In the genomic region with DNA sequence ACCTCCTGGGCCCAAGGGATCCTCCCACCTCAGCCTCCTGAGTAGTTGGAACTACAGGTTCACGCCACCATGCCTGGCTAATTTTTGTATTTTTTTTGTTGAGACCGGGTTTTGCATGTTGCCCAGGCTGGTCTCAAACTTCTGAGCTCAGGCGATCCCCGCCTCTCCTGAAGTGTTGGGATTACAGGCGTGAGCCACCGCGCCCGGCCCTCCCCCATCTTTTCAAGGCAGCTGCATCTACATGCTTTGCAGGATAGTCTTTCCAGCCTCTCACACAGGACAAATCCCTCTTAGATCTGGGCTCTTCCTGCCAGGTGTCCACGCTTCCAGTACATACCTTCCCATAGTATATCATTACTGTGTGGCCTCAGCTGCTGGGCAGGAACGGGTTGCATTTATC, we compare ENCODE assay signal across 30 cellular contexts. TPM values are rescaled to one million over a fixed set of nuclear protein-coding genes. Genes with fewer than 3 reads are reported as not detected.
A peak's percentile ranks its signal among the peaks of the same experiment; 100 is the strongest.
DNase-seq lines count a peak whose midpoint lies in the region; ATAC-seq and TF ChIP-seq lines count a peak whose summit lies in the region.
"Had no signal": no experiment of that assay in that cellular context is flagged by ENCODE, and none has a peak within 500 bp of the region (broad histone marks: within the 10 kb centered on the region; RNA-seq: fewer than 3 reads in every experiment).

No MANE protein-coding gene starts in this region.

- H3K9me3 ChIP-seq in IMR-90 (ENCODE audit: control insufficient read depth, insufficient read depth, low read length) (no peaks in the 10 kb centered on the region), tibial artery (no peaks in the 10 kb centered on the region), PC-3 (ENCODE audit: low read length) (no peaks in the 10 kb centered on the region)
- H3K9me3 ChIP-seq: Caco-2, neutrophil, prostate gland, thyroid gland had no signal

- H3K36me3 Mint-ChIP-seq in brain: no peaks in the 10 kb centered on the region
- H3K36me3 Mint-ChIP-seq: activated CD8-positive, alpha-beta memory T cell treated with anti-CD3 and anti-CD28 coated beads, Interleukin-2, amount 10 ng/mL, durations not matched to agents 7 days and 5 days; immature natural killer cell had no signal

- TF ChIP-seq CTCF in IMR-90 (conservative IDR thresholded peaks at IDR 0.05; ENCODE audit: low read depth, low read length) (no peak), brain (conservative IDR thresholded peaks at IDR 0.05) (no peak), tibial artery (IDR thresholded peaks at IDR 0.05) (no peak), PC-3 (conservative IDR thresholded peaks at IDR 0.05; ENCODE audit: low read depth, low read length) (no peak)

- H3F3A ChIP-seq in PC-3 (ENCODE audit: low read length, unreplicated experiment): no peaks in the 10 kb centered on the region

- no peak overlapping the region for H3K4me3 ChIP-seq in IMR-90 (ENCODE audit: insufficient read depth, low read depth, low read length)
- H3K4me3 ChIP-seq in tibial artery: no peak overlapping the region
- no peak overlapping the region for H3K4me3 ChIP-seq in PC-3 (ENCODE audit: low read length)
- H3K4me3 ChIP-seq: GM12878, prostate gland, thyroid gland had no signal

- no peak overlapping the region for H3K9ac ChIP-seq in IMR-90 (ENCODE audit: low read depth, low read length)
- H3K9ac ChIP-seq in PC-3 (ENCODE audit: low read length): no peak overlapping the region

- no peaks in the 10 kb centered on the region for H3K9me1 ChIP-seq in IMR-90 (ENCODE audit: insufficient read depth, low read length)

- H4K5ac ChIP-seq in IMR-90 (ENCODE audit: low read depth, low read length): no peak overlapping the region

- peaks cover 7% of the 10 kb centered on the region for H3K27me3 Mint-ChIP-seq in brain
- H3K27me3 Mint-ChIP-seq: activated CD4-positive, alpha-beta T cell treated with anti-CD3 and anti-CD28 coated beads, Interleukin-2, amount 10 ng/mL, durations not matched to agents 7 days and 5 days; stimulated activated naive CD8-positive, alpha-beta T cell treated with anti-CD3 and anti-CD28 coated beads, Interleukin-15, Interleukin-2, amounts not matched to agents 100 ng/mL and 50 ng/mL, for 24 hours had no signal

- CTCF ChIA-PET in IMR-90 (lab: Yijun Ruan, JAX) (interaction anchor here (0.6 kb wide), 1 partner anchor 114 kb away, joined by 3 read pairs; no protein-coding TSS in a partner anchor), PC-3 (lab: Charles Lee) (no interaction called here)

- H3K79me1 ChIP-seq in IMR-90 (ENCODE audit: low read depth in 1 of 2, low read length in 2 of 2): no peaks in the 10 kb centered on the region

- H3K4me1 ChIP-seq in IMR-90 (ENCODE audit: control insufficient read depth, insufficient read depth, low read length) (peaks cover 7% of the 10 kb centered on the region), tibial artery (peaks cover 6 to 55% (median 43%) of the 10 kb centered on the region in 4 donors), PC-3 (ENCODE audit: insufficient read depth, low read length) (peaks cover 7% of the 10 kb centered on the region)
- H3K4me1 ChIP-seq: Caco-2, prostate gland had no signal

- H3K9me2 ChIP-seq in PC-3 (replicated peaks; ENCODE audit: low read length): no peaks in the 10 kb centered on the region

- WGBS in IMR-90 (ENCODE audit: extremely low coverage in 2 of 2, insufficient read length in 1 of 2), 2 experiments: 86% methylated on average over 6 of the region's 10 CpGs; no CpG with 5 or more reads in 1 of the 2 experiments

- no peak overlapping the region for H3K18ac ChIP-seq in IMR-90 (ENCODE audit: low read depth, low read length)

- dilution Hi-C loops in IMR-90 (cut with HindIII; ENCODE audit: low sequenced_read_pairs, unreplicated experiment): no loop called here

- H2AK9ac ChIP-seq in IMR-90 (replicated peaks; ENCODE audit: low read depth, low read length, poor library complexity): no peak overlapping the region

- no peak overlapping the region for H3K4ac ChIP-seq in IMR-90 (ENCODE audit: low read depth, low read length)

- POLR2A ChIA-PET in IMR-90 (lab: Charles Lee; ENCODE audit: unreplicated experiment): no interaction called here
- POLR2A ChIA-PET in PC-3 (lab: Charles Lee; ENCODE audit: unreplicated experiment): no interaction called here

- no peak overlapping the region for H2BK5ac ChIP-seq in IMR-90 (ENCODE audit: low read depth, low read length, poor library complexity, severe bottlenecking)

- H4K8ac ChIP-seq in IMR-90 (ENCODE audit: low read depth in 2 of 2, low read length in 2 of 2): no peak overlapping the region

- H3K9me3 Mint-ChIP-seq in brain: peaks cover 0 to 3% (median 0%) of the 10 kb centered on the region in 5 experiments
- H3K9me3 Mint-ChIP-seq: activated CD4-positive, alpha-beta T cell treated with anti-CD3 and anti-CD28 coated beads, Interleukin-2, amount 10 ng/mL, durations not matched to agents 7 days and 5 days; immature natural killer cell; stimulated activated naive CD8-positive, alpha-beta T cell treated with anti-CD3 and anti-CD28 coated beads, Interleukin-15, Interleukin-2, amounts not matched to agents 100 ng/mL and 50 ng/mL, for 24 hours had no signal

- DNase-seq in NCI-H524 (lab: John Stamatoyannopoulos, UW) (peak; percentile 30 to 56), NCI-H524 treated with DMSO at 0.1 percent for 48 hours (lab: John Stamatoyannopoulos, UW) (no peak), IMR-90 (no peak), tibial artery (peak in 1 of 2 donors; percentile 42), PC-3 (no peak), NCI-H128 (lab: John Stamatoyannopoulos, UW; ENCODE audit: unreplicated experiment) (no peak)
- DNase-seq: ACHN; activated CD8-positive, alpha-beta memory T cell treated with anti-CD3 and anti-CD28 coated beads, Interleukin-2, amount 10 ng/mL, durations not matched to agents 7 days and 5 days; activated naive CD4-positive, alpha-beta T cell; activated T-cell treated with anti-CD3 and anti-CD28 coated beads, Interleukin-2, amount 50 U/mL, for 48 hours; Caco-2; cerebellar nuclear complex; immature natural killer cell; left colon; mesendoderm; NCI-H748 treated with DMSO at 0.1 percent for 48 hours; thyroid gland had no signal

- H4K20me1 ChIP-seq in IMR-90 (ENCODE audit: insufficient read depth, low read length) (no peaks in the 10 kb centered on the region; the same call in 1 of the 2 replicates), PC-3 (ENCODE audit: low read length) (no peaks in the 10 kb centered on the region)

- H3K27ac ChIP-seq in IMR-90 (ENCODE audit: insufficient read depth, low read length): no peak overlapping the region
- H3K27ac ChIP-seq in tibial artery: peak overlapping the region; percentile 89
- H3K27ac ChIP-seq in PC-3 (ENCODE audit: low read length): no peak overlapping the region
- H3K27ac ChIP-seq: neutrophil, thyroid gland had no signal

- peak overlapping the region in 4 of 5 experiments; percentile 42 to 91 (median 88) for H3K27ac Mint-ChIP-seq in brain
- H3K27ac Mint-ChIP-seq: activated CD4-positive, alpha-beta T cell treated with anti-CD3 and anti-CD28 coated beads, Interleukin-2, amount 10 ng/mL, durations not matched to agents 7 days and 5 days; activated CD8-positive, alpha-beta memory T cell treated with anti-CD3 and anti-CD28 coated beads, Interleukin-2, amount 10 ng/mL, durations not matched to agents 7 days and 5 days; immature natural killer cell; stimulated activated naive CD8-positive, alpha-beta T cell treated with anti-CD3 and anti-CD28 coated beads, Interleukin-15, Interleukin-2, amounts not matched to agents 100 ng/mL and 50 ng/mL, for 24 hours had no signal

- H2AFZ ChIP-seq in IMR-90 (replicated peaks; ENCODE audit: low read length, poor library complexity) (no peak overlapping the region), PC-3 (ENCODE audit: low read length) (no peak overlapping the region)

- peak overlapping the region in 1 of 5 experiments; percentile 10 for H3K4me3 Mint-ChIP-seq in brain
- H3K4me3 Mint-ChIP-seq: activated CD4-positive, alpha-beta T cell treated with anti-CD3 and anti-CD28 coated beads, Interleukin-2, amount 10 ng/mL, durations not matched to agents 7 days and 5 days; activated CD8-positive, alpha-beta memory T cell treated with anti-CD3 and anti-CD28 coated beads, Interleukin-2, amount 10 ng/mL, durations not matched to agents 7 days and 5 days; immature natural killer cell; stimulated activated naive CD8-positive, alpha-beta T cell treated with anti-CD3 and anti-CD28 coated beads, Interleukin-15, Interleukin-2, amounts not matched to agents 100 ng/mL and 50 ng/mL, for 24 hours had no signal

- no peak overlapping the region for H4K91ac ChIP-seq in IMR-90 (ENCODE audit: insufficient read depth, low read depth, low read length)

- H3K4me2 ChIP-seq in IMR-90 (ENCODE audit: low read depth, low read length) (no peak overlapping the region), PC-3 (ENCODE audit: low read length) (no peak overlapping the region)

- BruUV-seq in IMR-90 (replicated peaks; lab: Mats Ljungman, UMichigan) (no TSS peak), PC-3 (replicated peaks; lab: Mats Ljungman, UMichigan) (no TSS peak)

- H3K56ac ChIP-seq in IMR-90 (ENCODE audit: extremely low read depth, insufficient read depth, low read length): no peak overlapping the region

- H3K14ac ChIP-seq in IMR-90 (replicated peaks; ENCODE audit: low read depth, low read length): no peak overlapping the region

- TF ChIP-seq POLR2A in IMR-90 (IDR thresholded peaks at IDR 0.05; ENCODE audit: low read depth, low read length): no peak

- no peak overlapping the region for H2BK20ac ChIP-seq in IMR-90 (ENCODE audit: low read depth, low read length)

- no peak overlapping the region for H2BK15ac ChIP-seq in IMR-90 (ENCODE audit: low read depth, low read length)

- H3K79me2 ChIP-seq in PC-3 (ENCODE audit: low read length): no peaks in the 10 kb centered on the region

- H2BK120ac ChIP-seq in IMR-90 (ENCODE audit: low read depth, low read length): no peak overlapping the region

- no peak overlapping the region for H2AK5ac ChIP-seq in IMR-90 (ENCODE audit: low read depth, low read length)

- ATAC-seq in IMR-90 (ENCODE audit: low read depth) (no peak), PC-3 (no peak)
- ATAC-seq: activated CD8-positive, alpha-beta memory T cell treated with anti-CD3 and anti-CD28 coated beads, Interleukin-2, amount 10 ng/mL, durations not matched to agents 7 days and 5 days; HCT116; left colon had no signal

- peak overlapping the region; percentile 37; the same call in 1 of the 2 replicates for H3K23ac ChIP-seq in IMR-90 (ENCODE audit: low read depth, low read length)

- intact Hi-C loops in IMR-90 (cut with micrococcal nuclease) (no loop called here), tibial artery (cut with DNase I; ENCODE audit: low total_unique reads) (no loop called here), PC-3 (cut with micrococcal nuclease) (no loop called here)

- H3K27me3 ChIP-seq in IMR-90 (ENCODE audit: control insufficient read depth, insufficient read depth, low read length) (peaks cover 5% of the 10 kb centered on the region), tibial artery (no peaks in the 10 kb centered on the region), PC-3 (ENCODE audit: low read length) (no peaks in the 10 kb centered on the region)
- H3K27me3 ChIP-seq: neutrophil, thyroid gland had no signal

- no peak for TF ChIP-seq RAD21 in IMR-90 (IDR thresholded peaks at IDR 0.05; ENCODE audit: low read length)

- in situ Hi-C loops in IMR-90 (cut with MboI; ENCODE audit: low sequenced_read_pairs): no loop called here

- H3K4me1 Mint-ChIP-seq in brain: peaks cover 65% of the 10 kb centered on the region
- H3K4me1 Mint-ChIP-seq: activated CD8-positive, alpha-beta memory T cell treated with anti-CD3 and anti-CD28 coated beads, Interleukin-2, amount 10 ng/mL, durations not matched to agents 7 days and 5 days; immature natural killer cell had no signal

- H3K36me3 ChIP-seq in IMR-90 (ENCODE audit: control insufficient read depth, insufficient read depth, low read length): no peaks in the 10 kb centered on the region
- H3K36me3 ChIP-seq in tibial artery: no peaks in the 10 kb centered on the region
- H3K36me3 ChIP-seq in PC-3 (ENCODE audit: low read depth, low read length): no peaks in the 10 kb centered on the region
- H3K36me3 ChIP-seq: neutrophil, prostate gland, thyroid gland had no signal

RNA-seq across cellular contexts. Expression of a gene that starts 49.7 kb away (rescaled TPM):
- total RNA-seq in IMR-90 (2012; rRNA removed) (0.18 and 0.56 TPM in 2 replicates), PC-3 (2014; rRNA removed) (0.69 TPM in 1 of 2 replicates, not detected in the other)
- polyA plus RNA-seq in IMR-90 (2012; rRNA removed) (0.97 and 2.7 TPM in 2 replicates), brain (ENCODE audit: insufficient read depth, low read depth, low replicate concordance) (13.3 TPM)
- polyA plus RNA-seq in IMR-90 (2012; cell fraction: cytosol; rRNA removed): 7.3 and 58.4 TPM in 2 replicates
- polyA plus RNA-seq in IMR-90 (2012; cell fraction: nucleus; rRNA removed; ENCODE audit: low replicate concordance): 43.6 and 63.1 TPM in 2 replicates
- total RNA-seq: activated CD4-positive, alpha-beta T cell treated with anti-CD3 and anti-CD28 coated beads, Interleukin-2, amount 10 ng/mL, durations not matched to agents 7 days and 5 days; Caco-2; HT-29; MCF 10A had no signal
- polyA plus RNA-seq: immature natural killer cell had no signal

RNA-seq across cellular contexts. Expression of a gene that starts 55.6 kb away (rescaled TPM):
- total RNA-seq in IMR-90 (2012; rRNA removed) (not detected in 2 replicates), PC-3 (2014; rRNA removed) (not detected in 2 replicates)
- polyA plus RNA-seq in IMR-90 (2012; rRNA removed) (not detected in 2 replicates), brain (ENCODE audit: insufficient read depth, low read depth, low replicate concordance) (not detected)
- not detected in 2 replicates for polyA plus RNA-seq in IMR-90 (2012; cell fraction: cytosol; rRNA removed)
- polyA plus RNA-seq in IMR-90 (2012; cell fraction: nucleus; rRNA removed; ENCODE audit: low replicate concordance): not detected in 2 replicates
- total RNA-seq: activated CD4-positive, alpha-beta T cell treated with anti-CD3 and anti-CD28 coated beads, Interleukin-2, amount 10 ng/mL, durations not matched to agents 7 days and 5 days; activated CD8-positive, alpha-beta memory T cell treated with anti-CD3 and anti-CD28 coated beads, Interleukin-2, amount 10 ng/mL, durations not matched to agents 7 days and 5 days; Caco-2; Daoy; endothelial cell of umbilical vein; GM12878; HT-29; left colon; MCF 10A; myocyte; prostate gland; thyroid gland had no signal
- polyA plus RNA-seq: BJ, endothelial cell of umbilical vein, immature natural killer cell had no signal

Comparison
In these comparisons a context has a peak if more than half of its experiments do, and no peak if none do; other contexts are left out.
1. DNase-seq: peak in NCI-H524 (2 of 2); none in NCI-H524 treated with DMSO at 0.1 percent for 48 hours (single experiment), IMR-90 (single experiment), PC-3 (single experiment) and NCI-H128 (single experiment).
2. H3K27ac ChIP-seq: peak in tibial artery (2 of 2); none in IMR-90 (single experiment) and PC-3 (single experiment).